ENCODE assay signal across 10 cellular contexts in genomic region chrX:25968920-25969319, GRCh38.
A peak's percentile ranks its signal among the peaks of the same experiment; 100 is the strongest.
DNase-seq lines count a peak whose midpoint lies in the region; ATAC-seq and TF ChIP-seq lines count a peak whose summit lies in the region.
"Had no signal": no experiment of that assay in that cellular context is flagged by ENCODE, and none has a peak within 500 bp of the region (broad histone marks: within the 10 kb centered on the region; RNA-seq: fewer than 3 reads in every experiment).

No MANE protein-coding gene starts in this region.

- H3K9ac ChIP-seq in NT2/D1 (ENCODE audit: insufficient read length, low read depth), result no peak overlapping the region

- DNase-seq in Caco-2 (peak; percentile 38 to 40), GM20000 (ENCODE audit: low spot score) (peak; percentile 1), NT2/D1 (ENCODE audit: low read depth, low spot score) (peak; percentile 64), fibroblast of pulmonary artery (ENCODE audit: low read depth) (peak; percentile 49), sciatic nerve (ENCODE audit: low spot score) (no peak), sigmoid colon (no peak)
- DNase-seq: activated effector memory CD4-positive, alpha-beta T cell treated with anti-CD3 and anti-CD28 coated beads, Interleukin-2, amount 50 U/mL, for 16 hours had no signal

- H3K9me3 ChIP-seq in Caco-2 (no peaks in the 10 kb centered on the region), NT2/D1 (ENCODE audit: insufficient read depth, low read length) (no peaks in the 10 kb centered on the region), sigmoid colon (no peaks in the 10 kb centered on the region)

- H3K4me3 ChIP-seq in Caco-2 (ENCODE audit: low read depth, low read length), result no peak overlapping the region
- no peak overlapping the region for H3K4me3 ChIP-seq in NT2/D1 (ENCODE audit: insufficient read length, low read depth)
- no peak overlapping the region for H3K4me3 ChIP-seq in fibroblast of pulmonary artery (replicated peaks; ENCODE audit: low read depth, low read length)
- H3K4me3 ChIP-seq in sigmoid colon, result no peak overlapping the region
- H3K4me3 ChIP-seq: lung had no signal

- H3K27me3 Mint-ChIP-seq in Caco-2 (ENCODE audit: insufficient read depth, unreplicated experiment), result no peaks in the 10 kb centered on the region

- WGBS in sigmoid colon, 2 donors, result 47 to 57% methylated on average over 12 of the region's 12 CpGs

- intact Hi-C loops in Caco-2 (cut with micrococcal nuclease; ENCODE audit: unreplicated experiment), result loop anchor here (5.0 kb wide), 1 partner anchor 247 kb away; no protein-coding TSS in a partner anchor
- intact Hi-C loops in sciatic nerve (cut with DNase I), result loop anchor here (10.0 kb wide), 1 partner anchor 1846 kb away; no protein-coding TSS in a partner anchor
- intact Hi-C loops in sigmoid colon (cut with DNase I), result no loop called here

- H3K4me1 Mint-ChIP-seq in Caco-2 (ENCODE audit: low read depth, unreplicated experiment), result no peaks in the 10 kb centered on the region

- H3K4me3 Mint-ChIP-seq in Caco-2 (ENCODE audit: unreplicated experiment), result no peak overlapping the region

- no peak for TF ChIP-seq POLR2A in sigmoid colon (IDR thresholded peaks at IDR 0.05)

- no peaks in the 10 kb centered on the region for H3K9me3 Mint-ChIP-seq in Caco-2 (ENCODE audit: unreplicated experiment)

- no peak overlapping the region for H3K27ac Mint-ChIP-seq in Caco-2 (ENCODE audit: unreplicated experiment)

- H3K36me3 Mint-ChIP-seq in Caco-2 (ENCODE audit: insufficient read depth, unreplicated experiment), result no peaks in the 10 kb centered on the region

- H3K4me1 ChIP-seq in Caco-2 (no peaks in the 10 kb centered on the region), NT2/D1 (ENCODE audit: insufficient read depth, insufficient read length) (no peaks in the 10 kb centered on the region), sigmoid colon (no peaks in the 10 kb centered on the region)

- ATAC-seq in sciatic nerve, result no peak
- ATAC-seq in HG03354 (IDR thresholded peaks at IDR 0.05; ENCODE audit: poor library complexity, severe bottlenecking, unreplicated experiment), result no peak
- ATAC-seq in GM21515 (IDR thresholded peaks at IDR 0.05; ENCODE audit: unreplicated experiment), result no peak

- TF ChIP-seq EP300 in sigmoid colon (IDR thresholded peaks at IDR 0.05), result no peak

- no peak overlapping the region for H3K27ac ChIP-seq in sigmoid colon

- POLR2A ChIA-PET in Caco-2 (lab: Charles Lee), result no interaction called here

- H3K27me3 ChIP-seq in Caco-2 (replicated peaks; ENCODE audit: control insufficient read depth, insufficient read depth, low read length), result no peaks in the 10 kb centered on the region
- H3K27me3 ChIP-seq in NT2/D1 (ENCODE audit: insufficient read depth, insufficient read length), result no peaks in the 10 kb centered on the region
- no peaks in the 10 kb centered on the region for H3K27me3 ChIP-seq in sigmoid colon

- TF ChIP-seq CTCF in Caco-2 (IDR thresholded peaks at IDR 0.05; ENCODE audit: insufficient read depth in 1 of 2, low read depth in 1 of 2, low read length in 1 of 2, severe bottlenecking in 1 of 2, unreplicated experiment in 1 of 2), result peak; percentile 17 to 35
- TF ChIP-seq CTCF in GM20000 (IDR thresholded peaks at IDR 0.05; ENCODE audit: extremely low read depth, missing control alignments), result no peak
- TF ChIP-seq CTCF in fibroblast of pulmonary artery (IDR thresholded peaks at IDR 0.05; ENCODE audit: low read length, missing control alignments), result peak; percentile 53
- no peak for TF ChIP-seq CTCF in sigmoid colon (IDR thresholded peaks at IDR 0.05)

- BruUV-seq in Caco-2 (replicated peaks; lab: Mats Ljungman, UMichigan), result no TSS peak

- H3K36me3 ChIP-seq in Caco-2 (ENCODE audit: control insufficient read depth, insufficient read depth, low read length), result no peaks in the 10 kb centered on the region
- H3K36me3 ChIP-seq in NT2/D1 (ENCODE audit: insufficient read depth, insufficient read length, low read length), result no peaks in the 10 kb centered on the region
- no peaks in the 10 kb centered on the region for H3K36me3 ChIP-seq in sigmoid colon

- CTCF ChIA-PET in Caco-2 (lab: Charles Lee), result no interaction called here

Comparison
In these comparisons a context has a peak if more than half of its experiments do, and no peak if none do; other contexts are left out.
1. DNase-seq: peak in Caco-2 (2 of 2), GM20000 (single experiment), NT2/D1 (single experiment) and fibroblast of pulmonary artery (single experiment); none in sciatic nerve (single experiment) and sigmoid colon (single experiment).
2. CTCF ChIP-seq: peak in Caco-2 (2 of 2) and fibroblast of pulmonary artery (single experiment); none in GM20000 (single experiment) and sigmoid colon (0 of 4).